In genomic region chr1:167935252-167936067, GRCh38 we compare ENCODE assay signal across 8 cellular contexts. TPM values are rescaled to one million over a fixed set of nuclear protein-coding genes. Genes with fewer than 3 reads are reported as not detected.
A peak's percentile ranks its signal among the peaks of the same experiment; 100 is the strongest.
DNase-seq lines count a peak whose midpoint lies in the region; ATAC-seq, FAIRE-seq and TF ChIP-seq lines count a peak whose summit lies in the region.

No MANE protein-coding gene starts in this region.

- no peaks in the 10 kb centered on the region for H3K27me3 Mint-ChIP-seq in T-helper 17 cell

- no peaks in the 10 kb centered on the region for H3K36me3 Mint-ChIP-seq in T-helper 17 cell (ENCODE audit: low read depth)

- peak; percentile 10 for ATAC-seq in T-helper 17 cell

- peak; percentile 59 for DNase-seq in NCI-H2227 treated with DMSO at 0.1 percent for 48 hours (lab: John Stamatoyannopoulos, UW)
- no peak for DNase-seq in NCI-H2227 (lab: John Stamatoyannopoulos, UW; ENCODE audit: unreplicated experiment)
- peak; percentile 31 for DNase-seq in HEK293T (ENCODE audit: extremely low spot score)
- peak; percentile 55 for DNase-seq in MM.1S
- DNase-seq in T-helper 17 cell: peak in 1 of 3 donors; percentile 11
- DNase-seq in bronchial epithelial cell (ENCODE audit: low read depth): peak; percentile 42
- DNase-seq in kidney tubule cell (ENCODE audit: low spot score): peak; percentile 63
- peak; percentile 28 to 40 for DNase-seq in stimulated activated CD4-positive, alpha-beta T cell treated with anti-CD3 and anti-CD28 coated beads, Interleukin-2, amount 100 ng/mL, for 24 hours

- H3K4me3 ChIP-seq in MM.1S (ENCODE audit: low read length) (peak overlapping the region; percentile 82), bronchial epithelial cell (ENCODE audit: low read depth, low read length) (peak overlapping the region; percentile 83)

- H3K27me3 ChIP-seq in MM.1S (replicated peaks; ENCODE audit: insufficient read depth, low read length) (no peaks in the 10 kb centered on the region), bronchial epithelial cell (ENCODE audit: control insufficient read depth, insufficient read depth, low read length) (no peaks in the 10 kb centered on the region)

- H2AFZ ChIP-seq in MM.1S (ENCODE audit: low read length): peak overlapping the region; percentile 46

- no peaks in the 10 kb centered on the region for H3K9me2 ChIP-seq in MM.1S (replicated peaks; ENCODE audit: insufficient read depth, low read length)

- TF ChIP-seq CTCF in MM.1S (IDR thresholded peaks at IDR 0.05; ENCODE audit: low read length): peak; percentile 18; the same call in 1 of the 2 replicates
- TF ChIP-seq CTCF in bronchial epithelial cell (IDR thresholded peaks at IDR 0.05; ENCODE audit: insufficient read depth, low read length, severe bottlenecking): no peak

- peak overlapping the region; percentile 91 for H3K9ac ChIP-seq in MM.1S (ENCODE audit: low read length)

- H3K79me2 ChIP-seq in MM.1S (ENCODE audit: low read length): peaks cover 86% of the 10 kb centered on the region

- peaks cover 26% of the 10 kb centered on the region for H3F3A ChIP-seq in MM.1S (ENCODE audit: insufficient read depth, low read length)

- H4K20me1 ChIP-seq in MM.1S (ENCODE audit: insufficient read depth, low read length): no peaks in the 10 kb centered on the region

- H3K36me3 ChIP-seq in MM.1S (replicated peaks; ENCODE audit: insufficient read depth, low read length) (no peaks in the 10 kb centered on the region), bronchial epithelial cell (ENCODE audit: control insufficient read depth, insufficient read depth, low read length) (no peaks in the 10 kb centered on the region)

- H3K4me2 ChIP-seq in MM.1S (ENCODE audit: low read depth, low read length): peak overlapping the region; percentile 69

- POLR2A ChIA-PET in HEK293T (lab: Yijun Ruan, JAX): interaction anchor here (0.5 to 3.2 kb wide), 21 partner anchors 9 to 227 kb away, joined by 3 to 39 read pairs (median 3); partner anchors contain the start of gene ADCY10

- peak overlapping the region; percentile 100 for H3K4me3 Mint-ChIP-seq in T-helper 17 cell

- H3K27ac ChIP-seq in MM.1S (ENCODE audit: low read length): peak overlapping the region; percentile 93

- H3K9me3 ChIP-seq in MM.1S (replicated peaks; ENCODE audit: insufficient read depth, low read length): no peaks in the 10 kb centered on the region
- H3K9me3 ChIP-seq in T-helper 17 cell (ENCODE audit: control insufficient read depth, low read length, poor library complexity, severe bottlenecking): no peaks in the 10 kb centered on the region

- peak overlapping the region; percentile 99 for H3K27ac Mint-ChIP-seq in T-helper 17 cell

- peaks cover 15% of the 10 kb centered on the region for H3K4me1 ChIP-seq in MM.1S (ENCODE audit: low read length)

- CTCF ChIA-PET in HEK293T (lab: Yijun Ruan, JAX): interaction anchor here (2.1 to 2.2 kb wide), 2 partner anchors 8 to 147 kb away, joined by 5 to 15 read pairs; no protein-coding TSS in a partner anchor

- no peak for FAIRE-seq in bronchial epithelial cell (lab: Jason Lieb, UNC)

- H3K4me1 Mint-ChIP-seq in T-helper 17 cell: peaks cover 33% of the 10 kb centered on the region

TF ChIP-seq in HEK293T, 16 proteins besides CTCF, POLR2A, EP300 and RAD21:
- TF ChIP-seq L3MBTL2 (conservative IDR thresholded peaks at IDR 0.05) (peak; percentile 89), ZNF384 (IDR thresholded peaks at IDR 0.05) (no peak), FOXA1 (IDR thresholded peaks at IDR 0.05) (no peak)

RNA-seq across cellular contexts. Expression of gene DCAF6, which starts 1.0 kb away (rescaled TPM):
- total RNA-seq in T-helper 17 cell (10 to 100 TPM; 24.1 to 26.9 TPM), bronchial epithelial cell (28.2 and 34.6 TPM in 2 replicates)

RNA-seq across cellular contexts. Expression of gene MPC2, which starts 1.4 kb away (rescaled TPM):
- total RNA-seq in T-helper 17 cell (10 to 100 TPM; 42.3 to 42.8 TPM), bronchial epithelial cell (10.8 and 23.6 TPM in 2 replicates)

RNA-seq across cellular contexts. Expression of gene ADCY10, which starts 21.5 kb away (rescaled TPM):
- 1 to 10 TPM in 1 of 2 donors, under 1 TPM in 1; 0.99 to 1.4 TPM for total RNA-seq in T-helper 17 cell
- total RNA-seq in bronchial epithelial cell: 0.26 TPM in 2 replicates
